In genomic region chr12:27707216-27707615, GRCh38 we compare ENCODE assay signal across 29 cellular contexts. TPM values are rescaled to one million over a fixed set of nuclear protein-coding genes. Genes with fewer than 3 reads are reported as not detected.
"Had no signal": no experiment of that assay in that cellular context is flagged by ENCODE, and none has a peak within 500 bp of the region (broad histone marks: within the 10 kb centered on the region; RNA-seq: fewer than 3 reads in every experiment).

No MANE protein-coding gene starts in this region.

- H3K27ac ChIP-seq: left ventricle myocardium inferior, pancreas, prostate gland, skin epidermis, suprapubic skin, thoracic aorta, tibial artery, upper lobe of right lung had no signal

- FAIRE-seq: islet of Langerhans, pancreas, urothelium cell line had no signal

- H3K9me3 ChIP-seq: left ventricle myocardium inferior, mucosa of descending colon, pancreas, prostate gland, suprapubic skin, thoracic aorta, tibial artery, upper lobe of right lung had no signal

- DNase-seq: hypothalamus; immature natural killer cell; left ventricle myocardium inferior; midbrain; mucosa of descending colon; naive thymus-derived CD4-positive, alpha-beta T cell; nucleus accumbens; pancreas; posterior cingulate gyrus; retina; right cardiac atrium; stimulated activated CD4-positive, alpha-beta T cell treated with anti-CD3 and anti-CD28 coated beads, Interleukin-12 subunit alpha, Interleukin-12 subunit beta, amount 100 ng/mL, for 4 hours; stimulated activated CD4-positive, alpha-beta T cell treated with anti-CD3 and anti-CD28 coated beads, Interleukin-15, amount 100 ng/mL, for 24 hours; stimulated activated CD4-positive, alpha-beta T cell treated with anti-CD3 and anti-CD28 coated beads, Interleukin-4, amount 100 ng/mL, for 24 hours; stimulated activated naive CD4-positive, alpha-beta T cell; tibial artery; trophoblast cell; upper lobe of right lung had no signal

- H3K9me3 Mint-ChIP-seq: immature natural killer cell; memory B cell; stimulated activated effector memory CD8-positive, alpha-beta T cell treated with anti-CD3 and anti-CD28 coated beads, Interleukin-12 subunit alpha, Interleukin-12 subunit beta, amount 100 ng/mL, for 72 hours; stimulated activated naive CD8-positive, alpha-beta T cell treated with anti-CD3 and anti-CD28 coated beads, Interleukin-15, Interleukin-2, amounts not matched to agents 100 ng/mL and 50 ng/mL, for 24 hours had no signal

- H3K27ac Mint-ChIP-seq: immature natural killer cell; memory B cell; naive thymus-derived CD4-positive, alpha-beta T cell; stimulated activated effector memory CD8-positive, alpha-beta T cell treated with anti-CD3 and anti-CD28 coated beads, Interleukin-12 subunit alpha, Interleukin-12 subunit beta, amount 100 ng/mL, for 72 hours; stimulated activated naive CD8-positive, alpha-beta T cell treated with anti-CD3 and anti-CD28 coated beads, Interleukin-15, Interleukin-2, amounts not matched to agents 100 ng/mL and 50 ng/mL, for 24 hours had no signal

- H3K4me3 ChIP-seq: left ventricle myocardium inferior, lung, mucosa of descending colon, pancreas, prostate gland, skin epidermis, suprapubic skin, thoracic aorta, tibial artery, upper lobe of right lung had no signal

- H3K27me3 ChIP-seq: pancreas, suprapubic skin, tibial artery, upper lobe of right lung had no signal

- H3K27me3 Mint-ChIP-seq: memory B cell had no signal

- ATAC-seq: mucosa of descending colon; naive thymus-derived CD4-positive, alpha-beta T cell; pancreas; right cardiac atrium; sciatic nerve; stimulated activated effector memory CD8-positive, alpha-beta T cell treated with anti-CD3 and anti-CD28 coated beads, Interleukin-12 subunit alpha, Interleukin-12 subunit beta, amount 100 ng/mL, for 72 hours; upper lobe of right lung had no signal

- H3K4me3 Mint-ChIP-seq: immature natural killer cell; memory B cell; stimulated activated effector memory CD8-positive, alpha-beta T cell treated with anti-CD3 and anti-CD28 coated beads, Interleukin-12 subunit alpha, Interleukin-12 subunit beta, amount 100 ng/mL, for 72 hours; stimulated activated naive CD8-positive, alpha-beta T cell treated with anti-CD3 and anti-CD28 coated beads, Interleukin-15, Interleukin-2, amounts not matched to agents 100 ng/mL and 50 ng/mL, for 24 hours had no signal

- H3K36me3 ChIP-seq: left ventricle myocardium inferior, pancreas, prostate gland, suprapubic skin, thoracic aorta, tibial artery, upper lobe of right lung had no signal

- H3K36me3 Mint-ChIP-seq: immature natural killer cell, memory B cell had no signal

RNA-seq across cellular contexts. Expression of gene REP15, which starts 11.0 kb away (rescaled TPM):
- polyA plus RNA-seq: immature natural killer cell; naive thymus-derived CD4-positive, alpha-beta T cell had no signal
